24 cellular contexts compared by ENCODE assay signal in the genomic region with DNA sequence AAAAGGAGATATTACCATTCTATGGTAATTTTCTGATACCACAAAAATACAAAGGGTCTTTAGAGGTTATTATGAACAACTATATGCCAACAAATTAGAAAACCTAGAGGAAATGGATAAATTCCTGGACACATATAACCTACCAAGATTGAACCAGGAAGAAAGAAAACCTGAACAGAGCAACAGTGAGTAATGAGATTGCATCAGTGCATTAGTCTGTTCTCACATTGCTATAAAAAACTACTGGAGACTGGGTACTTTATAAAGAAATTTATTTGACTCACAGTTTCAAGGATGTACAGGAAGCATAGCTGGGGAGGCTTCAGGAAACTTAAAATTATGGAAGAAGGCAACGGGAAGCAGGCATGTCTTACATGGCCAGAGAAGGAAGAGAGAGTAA.
"Had no signal": no experiment of that assay in that cellular context is flagged by ENCODE, and none has a peak within 500 bp of the region (broad histone marks: within the 10 kb centered on the region; RNA-seq: fewer than 3 reads in every experiment).

No MANE protein-coding gene starts in this region.

- H3K36me3 ChIP-seq: adrenal gland, breast epithelium, pancreas, stomach, suprapubic skin, transverse colon had no signal

- H3K4me1 ChIP-seq: adrenal gland, breast epithelium, pancreas, psoas muscle, stomach, suprapubic skin had no signal

- H3K9me3 ChIP-seq: pancreas had no signal

- DNase-seq: activated CD4-positive, alpha-beta T cell treated with anti-CD3 and anti-CD28 coated beads, Interleukin-2, amount 50 U/mL, for 4 hours; activated CD8-positive, alpha-beta memory T cell treated with anti-CD3 and anti-CD28 coated beads for 24 hours; activated CD8-positive, alpha-beta memory T cell treated with anti-CD3 and anti-CD28 coated beads, Interleukin-2, amount 50 U/mL, for 4 hours; activated T-cell treated with anti-CD3 and anti-CD28 coated beads, Interleukin-2, amount 50 U/mL, for 24 hours; adrenal gland; endodermal cell; hypothalamus; left cardiac atrium; mesenchymal stem cell; nephron progenitor cell; pancreas; psoas muscle; right cardiac atrium; small intestine; stimulated activated CD4-positive, alpha-beta T cell treated with anti-CD3 and anti-CD28 coated beads, Interleukin-2, amount 100 ng/mL, for 24 hours; stomach; T-helper 9 cell; transverse colon had no signal

- H3K4me3 ChIP-seq: adrenal gland, breast epithelium, coronary artery, pancreas, psoas muscle, stomach, suprapubic skin, transverse colon had no signal

- H3K27ac ChIP-seq: adrenal gland, breast epithelium, coronary artery, pancreas, psoas muscle, stomach, suprapubic skin, transverse colon had no signal

- H3K27me3 ChIP-seq: adrenal gland, breast epithelium, pancreas, stomach, suprapubic skin, transverse colon had no signal

- ATAC-seq: activated T-helper 17 cell treated with anti-CD3 and anti-CD28 coated beads, Interleukin-2, amount 50 U/mL, for 72 hours; left cardiac atrium; pancreas; psoas muscle; right cardiac atrium; stimulated activated effector memory CD8-positive, alpha-beta T cell treated with anti-CD3 and anti-CD28 coated beads, Interleukin-12 subunit alpha, Interleukin-12 subunit beta, amount 100 ng/mL, for 72 hours; WTC11 had no signal
